In genomic region chr4:37976991-37977470, GRCh38 we compare ENCODE assay signal across 1 cellular context.
TF ChIP-seq lines count a peak whose summit lies in the region.

No MANE protein-coding gene starts in this region.

TF ChIP-seq in SK-N-SH, 30 proteins besides CTCF, POLR2A, EP300 and RAD21 (continued from another document):
- TF ChIP-seq IRF3 (IDR thresholded peaks at IDR 0.05; ENCODE audit: low read depth, low read length), result no peak
- TF ChIP-seq FOXM1 (IDR thresholded peaks at IDR 0.05; ENCODE audit: low read depth), result no peak
- TF ChIP-seq TEAD4 (IDR thresholded peaks at IDR 0.05; ENCODE audit: borderline replicate concordance, insufficient read depth), result no peak
- TF ChIP-seq GABPA (IDR thresholded peaks at IDR 0.05; ENCODE audit: low read depth), result no peak
- no peak for TF ChIP-seq USF1 (IDR thresholded peaks at IDR 0.05; ENCODE audit: borderline replicate concordance, low read depth)
- no peak for TF ChIP-seq NRF1 (IDR thresholded peaks at IDR 0.05; ENCODE audit: low read depth, low read length)
- TF ChIP-seq CHD2 (IDR thresholded peaks at IDR 0.05; ENCODE audit: low read length, partially characterized antibody), result no peak
- TF ChIP-seq SIN3A (IDR thresholded peaks at IDR 0.05; ENCODE audit: borderline replicate concordance, low read depth, low read length), result no peak
- TF ChIP-seq RCOR1 (IDR thresholded peaks at IDR 0.05; ENCODE audit: low read length), result no peak
- no peak for TF ChIP-seq MXI1 (IDR thresholded peaks at IDR 0.05; ENCODE audit: low read depth, low read length)
- TF ChIP-seq ZBTB33 (IDR thresholded peaks at IDR 0.05; ENCODE audit: borderline replicate concordance, low read depth), result no peak
- TF ChIP-seq SMC3 (IDR thresholded peaks at IDR 0.05; ENCODE audit: low read depth, low read length), result no peak
- no peak for TF ChIP-seq USF2 (IDR thresholded peaks at IDR 0.05; ENCODE audit: borderline replicate concordance, low read depth, low read length)
- no peak for TF ChIP-seq RFX5 (IDR thresholded peaks at IDR 0.05; ENCODE audit: low read length)
- no peak for TF ChIP-seq GATA2 (CRISPR knock-in tag; IDR thresholded peaks at IDR 0.05)
